1 cellular context compared by ENCODE assay signal in the genomic region with DNA sequence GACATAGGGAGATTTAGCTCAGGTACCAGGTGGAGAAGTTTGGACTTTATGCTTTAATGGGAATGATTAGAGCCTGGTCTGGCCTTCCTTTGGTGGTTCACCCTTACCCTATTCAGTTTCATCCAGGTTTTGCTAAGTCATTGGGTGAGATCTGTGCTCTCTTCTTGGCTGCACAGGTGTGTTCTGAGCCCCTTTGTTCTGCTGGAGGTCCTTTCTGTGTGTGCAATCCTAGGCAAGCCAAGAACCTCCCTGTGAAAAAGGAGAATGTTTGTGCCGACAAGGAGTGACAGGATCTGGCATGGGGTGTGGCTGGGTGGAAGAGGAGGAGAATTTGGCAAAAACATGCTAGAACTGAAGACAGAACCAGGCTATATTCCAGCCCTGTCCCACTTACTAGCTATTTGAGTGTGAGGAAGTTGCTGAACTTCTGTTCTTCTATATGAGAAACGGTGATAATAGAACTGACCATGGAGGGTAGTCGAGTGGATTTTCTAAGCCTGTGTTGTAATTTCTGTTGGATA.
TF ChIP-seq lines count a peak whose summit lies in the region.

No MANE protein-coding gene starts in this region.

TF ChIP-seq in K562, 482 proteins besides CTCF, POLR2A, EP300 and RAD21:
- no peak for TF ChIP-seq CC2D1A (IDR thresholded peaks at IDR 0.05)
- TF ChIP-seq MAFG (tag; conservative IDR thresholded peaks at IDR 0.05): 0 out of 2 replicates have a peak, but pooled peaks have one; percentile 3
